In the genomic region with DNA sequence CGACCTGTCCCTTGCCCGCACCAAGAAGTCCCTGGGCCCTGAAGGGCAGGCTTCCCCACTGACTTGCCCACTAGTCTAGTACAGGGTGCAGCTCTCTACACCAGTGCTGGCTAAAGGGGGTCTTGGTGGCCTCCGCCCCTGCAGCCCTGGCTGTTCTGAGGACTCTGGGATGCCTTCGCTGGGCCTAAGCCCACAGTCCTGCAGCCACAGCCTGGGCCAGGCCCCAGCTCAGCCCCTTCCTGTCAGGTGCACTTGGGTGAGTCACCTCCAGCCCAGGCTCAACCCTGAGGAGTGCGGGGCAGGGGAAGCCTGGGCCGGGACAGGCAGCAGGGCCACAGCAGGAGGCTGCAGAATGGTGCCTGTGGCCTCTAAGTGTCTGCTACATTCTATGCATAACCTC, we compare ENCODE assay signal across 1 cellular context.
TF ChIP-seq lines count a peak whose summit lies in the region.

No MANE protein-coding gene starts in this region.

TF ChIP-seq in SK-N-SH, 30 proteins besides CTCF, POLR2A, EP300 and RAD21 (continued from another document):
- no peak for TF ChIP-seq SIN3A (IDR thresholded peaks at IDR 0.05; ENCODE audit: borderline replicate concordance, low read depth, low read length)
TF ChIP-seq in SK-N-SH: peak in this region for 0.
